ENCODE assay signal across 13 cellular contexts in genomic region chr2:96580771-96581170, GRCh38. TPM values are rescaled to one million over a fixed set of nuclear protein-coding genes. Genes with fewer than 3 reads are reported as not detected.
DNase-seq lines count a peak whose midpoint lies in the region; ATAC-seq and TF ChIP-seq lines count a peak whose summit lies in the region.
"Had no signal": no experiment of that assay in that cellular context is flagged by ENCODE, and none has a peak within 500 bp of the region (broad histone marks: within the 10 kb centered on the region; RNA-seq: fewer than 3 reads in every experiment).

No MANE protein-coding gene starts in this region.

- H3K4me1 ChIP-seq in right cardiac atrium (ENCODE audit: control insufficient read depth, insufficient read depth, low read length): no peaks in the 10 kb centered on the region
- H3K4me1 ChIP-seq: tibial artery had no signal

- TF ChIP-seq POLR2A in GM18505 (IDR thresholded peaks at IDR 0.05; ENCODE audit: borderline replicate concordance, extremely low read depth, insufficient read depth, insufficient read length): no peak

- H3K4me3 ChIP-seq in AG09309 (ENCODE audit: control insufficient read depth, low read depth, low read length) (no peak overlapping the region), right cardiac atrium (ENCODE audit: low read length) (no peak overlapping the region)
- H3K4me3 ChIP-seq: tibial artery had no signal

- DNase-seq in AG09309 (ENCODE audit: low read depth): no peak
- DNase-seq in GM20000 (ENCODE audit: low spot score): peak; percentile 36
- peak; percentile 43 for DNase-seq in RWPE1 (ENCODE audit: low spot score)
- DNase-seq in right cardiac atrium: no peak
- no peak for DNase-seq in NCI-H128 (lab: John Stamatoyannopoulos, UW; ENCODE audit: unreplicated experiment)
- DNase-seq in effector memory CD8-positive, alpha-beta T cell: no peak
- no peak for DNase-seq in NCI-H524 treated with DMSO at 0.1 percent for 48 hours (lab: John Stamatoyannopoulos, UW)
- DNase-seq: NK-92 treated with Interleukin-12 subunit alpha and Interleukin-12 subunit beta, amount 100 ng/mL, for 24 hours; stimulated activated CD4-positive, alpha-beta T cell treated with anti-CD3 and anti-CD28 coated beads, Interleukin-4, amount 100 ng/mL, for 1 hour; tibial artery; WERI-Rb-1 had no signal

- no peaks in the 10 kb centered on the region for H3K27me3 Mint-ChIP-seq in effector memory CD8-positive, alpha-beta T cell
- H3K27me3 Mint-ChIP-seq: natural killer cell treated with Interleukin-12 subunit alpha and Interleukin-12 subunit beta and Interleukin-15 and Interleukin-18, amount 100 ng/mL, for 72 hours had no signal

- TF ChIP-seq CTCF in AG09309 (IDR thresholded peaks at IDR 0.05; ENCODE audit: control insufficient read depth, insufficient read depth, low read depth, low read length, missing control alignments) (peak; percentile 59), GM20000 (IDR thresholded peaks at IDR 0.05; ENCODE audit: extremely low read depth, missing control alignments) (no peak), RWPE1 (conservative IDR thresholded peaks at IDR 0.05; ENCODE audit: low read depth) (no peak)

- H3K36me3 Mint-ChIP-seq in effector memory CD8-positive, alpha-beta T cell (ENCODE audit: insufficient read depth): peaks cover 3% of the 10 kb centered on the region

- POLR2A ChIA-PET in RWPE1 (lab: Yijun Ruan, JAX; ENCODE audit: low non-redundant PET): no interaction called here

- WGBS in right cardiac atrium: 86% methylated on average over 4 of the region's 4 CpGs

- no peaks in the 10 kb centered on the region for H3K27me3 ChIP-seq in right cardiac atrium (ENCODE audit: control insufficient read depth, insufficient read depth)
- H3K27me3 ChIP-seq: tibial artery had no signal

- no peak overlapping the region for H3K27ac ChIP-seq in RWPE1
- H3K27ac ChIP-seq in right cardiac atrium (ENCODE audit: low read length): no peak overlapping the region
- H3K27ac ChIP-seq: tibial artery, WERI-Rb-1 had no signal

- peak; percentile 57 to 66 for ATAC-seq in right cardiac atrium
- ATAC-seq in GM18505 (IDR thresholded peaks at IDR 0.05; ENCODE audit: unreplicated experiment): no peak
- no peak for ATAC-seq in effector memory CD8-positive, alpha-beta T cell (replicated peaks)
- ATAC-seq: natural killer cell treated with Interleukin-12 subunit alpha and Interleukin-12 subunit beta and Interleukin-15 and Interleukin-18, amount 100 ng/mL, for 72 hours had no signal

- no peak overlapping the region for H3K4me3 Mint-ChIP-seq in effector memory CD8-positive, alpha-beta T cell
- H3K4me3 Mint-ChIP-seq: natural killer cell treated with Interleukin-12 subunit alpha and Interleukin-12 subunit beta and Interleukin-15 and Interleukin-18, amount 100 ng/mL, for 72 hours had no signal

- intact Hi-C loops in right cardiac atrium (cut with DNase I): no loop called here

- H3K9me3 Mint-ChIP-seq in effector memory CD8-positive, alpha-beta T cell: no peaks in the 10 kb centered on the region
- H3K9me3 Mint-ChIP-seq: natural killer cell treated with Interleukin-12 subunit alpha and Interleukin-12 subunit beta and Interleukin-15 and Interleukin-18, amount 100 ng/mL, for 72 hours had no signal

- H3K27ac Mint-ChIP-seq in effector memory CD8-positive, alpha-beta T cell: no peak overlapping the region
- H3K27ac Mint-ChIP-seq: natural killer cell treated with Interleukin-12 subunit alpha and Interleukin-12 subunit beta and Interleukin-15 and Interleukin-18, amount 100 ng/mL, for 72 hours had no signal

- CTCF ChIA-PET in RWPE1 (lab: Yijun Ruan, JAX): no interaction called here

- H3K9me3 ChIP-seq in right cardiac atrium (ENCODE audit: control insufficient read depth, low read length): no peaks in the 10 kb centered on the region
- H3K9me3 ChIP-seq: tibial artery had no signal

- peaks cover 0 to 1% of the 10 kb centered on the region in 2 donors for H3K4me1 Mint-ChIP-seq in effector memory CD8-positive, alpha-beta T cell (ENCODE audit: low read depth in 2 of 2)

RNA-seq across cellular contexts. Expression of gene ARID5A, which starts 44.2 kb away (rescaled TPM):
- 10 to 100 TPM; 13.0 to 28.0 (median 19.3) TPM for total RNA-seq in right cardiac atrium
- polyA plus RNA-seq in right cardiac atrium: 31.8 TPM

RNA-seq across cellular contexts. Expression of gene KANSL3, which starts 57.3 kb away (rescaled TPM):
- 10 to 100 TPM; 33.9 to 40.9 (median 34.8) TPM for total RNA-seq in right cardiac atrium
- 14.5 TPM for polyA plus RNA-seq in right cardiac atrium

Comparison
In these comparisons a context has a peak if more than half of its experiments do, and no peak if none do; other contexts are left out.
1. DNase-seq: peak in GM20000 (single experiment) and RWPE1 (single experiment); none in AG09309 (single experiment), right cardiac atrium (0 of 3), NCI-H128 (single experiment), effector memory CD8-positive, alpha-beta T cell (0 of 3) and NCI-H524 treated with DMSO at 0.1 percent for 48 hours (single experiment).
2. ATAC-seq: peak in right cardiac atrium (2 of 2); none in GM18505 (single experiment) and effector memory CD8-positive, alpha-beta T cell (single experiment).